ENCODE assay signal across 31 cellular contexts in the genomic region with DNA sequence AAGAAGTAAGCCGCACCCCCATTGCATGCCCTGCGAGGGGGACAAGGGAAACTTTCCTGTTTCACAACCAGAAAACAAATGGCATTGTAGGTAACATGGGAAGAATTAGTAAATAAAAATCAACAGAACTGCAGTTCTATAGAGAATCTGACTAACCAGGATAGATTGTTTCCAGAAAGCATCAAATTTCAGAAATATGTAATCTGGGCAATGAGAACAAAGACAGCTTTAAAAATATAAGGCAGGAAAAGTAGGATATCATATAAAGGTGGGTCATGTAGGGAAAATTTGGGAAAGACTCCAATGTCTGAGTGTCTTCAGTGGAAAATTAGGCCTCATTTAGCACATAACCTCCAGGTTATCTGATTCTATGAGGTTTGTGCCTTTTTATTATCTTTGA.
"Had no signal": no experiment of that assay in that cellular context is flagged by ENCODE, and none has a peak within 500 bp of the region (broad histone marks: within the 10 kb centered on the region; RNA-seq: fewer than 3 reads in every experiment).

No MANE protein-coding gene starts in this region.

- H3K9me3 ChIP-seq: left lung, lower lobe of right lung, mucosa of descending colon, pancreas, prostate gland, uterus had no signal

- H3K27ac ChIP-seq: left lung, lower lobe of right lung, pancreas, prostate gland, skin epidermis, tibial nerve, uterus had no signal

- H3K4me3 Mint-ChIP-seq: immature natural killer cell; naive thymus-derived CD4-positive, alpha-beta T cell; natural killer cell treated with Interleukin-12 subunit alpha and Interleukin-12 subunit beta and Interleukin-15 and Interleukin-18, amount 100 ng/mL, for 72 hours; stimulated activated naive CD8-positive, alpha-beta T cell treated with anti-CD3 and anti-CD28 coated beads, Interleukin-15, amount 100 ng/mL, for 72 hours; type B pancreatic cell had no signal

- H3K4me1 ChIP-seq: lower lobe of right lung, pancreas, prostate gland, tibial nerve, uterus had no signal

- H3K9me3 Mint-ChIP-seq: immature natural killer cell; natural killer cell treated with Interleukin-12 subunit alpha and Interleukin-12 subunit beta and Interleukin-15 and Interleukin-18, amount 100 ng/mL, for 72 hours; type B pancreatic cell had no signal

- H3K4me3 ChIP-seq: left lung, lower lobe of right lung, mucosa of descending colon, pancreas, prostate gland, skin epidermis, tibial nerve, uterus had no signal

- DNase-seq: hypothalamus; immature natural killer cell; kidney; left colon; left lung; lower lobe of right lung; mammary epithelial cell; mesendoderm; midbrain; mucosa of descending colon; naive thymus-derived CD4-positive, alpha-beta T cell; nucleus accumbens; pancreas; posterior cingulate gyrus; retina; right cardiac atrium; stimulated activated CD4-positive, alpha-beta T cell treated with anti-CD3 and anti-CD28 coated beads, Interleukin-12 subunit alpha, Interleukin-12 subunit beta, amount 100 ng/mL, for 4 hours; stimulated activated CD4-positive, alpha-beta T cell treated with anti-CD3 and anti-CD28 coated beads, Interleukin-15, amount 100 ng/mL, for 24 hours; stimulated activated CD4-positive, alpha-beta T cell treated with anti-CD3 and anti-CD28 coated beads, Interleukin-2, amount 100 ng/mL, for 24 hours; stimulated activated CD4-positive, alpha-beta T cell treated with anti-CD3 and anti-CD28 coated beads, Interleukin-4, amount 100 ng/mL, for 1 hour; stimulated activated naive CD4-positive, alpha-beta T cell; stimulated activated naive CD8-positive, alpha-beta T cell treated with anti-CD3 and anti-CD28 coated beads, Interleukin-15, amount 100 ng/mL, for 72 hours; substantia nigra; uterus had no signal

- H3K36me3 Mint-ChIP-seq: type B pancreatic cell had no signal

- H3K27me3 ChIP-seq: left lung, pancreas, tibial nerve, uterus had no signal

- H3K27ac Mint-ChIP-seq: immature natural killer cell; naive thymus-derived CD4-positive, alpha-beta T cell; natural killer cell treated with Interleukin-12 subunit alpha and Interleukin-12 subunit beta and Interleukin-15 and Interleukin-18, amount 100 ng/mL, for 72 hours; stimulated activated naive CD8-positive, alpha-beta T cell treated with anti-CD3 and anti-CD28 coated beads, Interleukin-15, amount 100 ng/mL, for 72 hours; type B pancreatic cell had no signal

- H3K36me3 ChIP-seq: left lung, lower lobe of right lung, pancreas, prostate gland, tibial nerve, uterus had no signal

- FAIRE-seq: islet of Langerhans, kidney, pancreas had no signal

- ATAC-seq: left colon; left lung; lower lobe of right lung; mucosa of descending colon; naive thymus-derived CD4-positive, alpha-beta T cell; natural killer cell treated with Interleukin-12 subunit alpha and Interleukin-12 subunit beta and Interleukin-15 and Interleukin-18, amount 100 ng/mL, for 72 hours; pancreas; right cardiac atrium; sciatic nerve; stimulated activated naive CD8-positive, alpha-beta T cell treated with anti-CD3 and anti-CD28 coated beads, Interleukin-15, amount 100 ng/mL, for 72 hours had no signal

- H3K27me3 Mint-ChIP-seq: stimulated activated naive CD8-positive, alpha-beta T cell treated with anti-CD3 and anti-CD28 coated beads, Interleukin-15, amount 100 ng/mL, for 72 hours had no signal
